ENCODE assay signal across 2 cellular contexts in the genomic region with DNA sequence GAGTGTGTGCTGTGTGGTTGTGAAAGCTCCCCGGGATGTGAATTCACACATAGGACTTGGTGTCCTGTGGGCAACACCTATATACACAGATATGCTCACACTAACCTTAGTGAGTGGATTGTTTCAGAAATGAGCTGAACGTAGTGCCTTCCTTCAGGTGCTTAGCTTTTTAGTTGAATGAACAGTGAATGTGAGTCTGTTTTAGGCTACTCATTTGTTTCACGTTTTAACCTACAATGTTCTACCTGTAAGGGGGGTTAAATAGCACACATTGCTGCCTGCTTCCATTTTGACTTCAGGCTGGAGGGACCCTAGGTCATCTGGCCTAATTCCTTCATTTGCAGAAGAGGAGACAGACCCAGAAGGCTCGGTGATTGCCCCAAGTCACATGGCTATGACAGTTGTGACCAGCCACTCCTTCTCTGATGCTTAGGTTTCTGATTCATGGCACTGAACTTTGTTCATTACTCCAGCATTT.
TF ChIP-seq lines count a peak whose summit lies in the region.

No MANE protein-coding gene starts in this region.

TF ChIP-seq in liver, 16 proteins besides CTCF, POLR2A, EP300 and RAD21:
- TF ChIP-seq FOXA1 (IDR thresholded peaks at IDR 0.05), result no peak
- TF ChIP-seq, protein P1, sequence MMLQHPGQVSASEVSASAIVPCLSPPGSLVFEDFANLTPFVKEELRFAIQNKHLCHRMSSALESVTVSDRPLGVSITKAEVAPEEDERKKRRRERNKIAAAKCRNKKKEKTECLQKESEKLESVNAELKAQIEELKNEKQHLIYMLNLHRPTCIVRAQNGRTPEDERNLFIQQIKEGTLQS (IDR thresholded peaks at IDR 0.05), result no peak
- TF ChIP-seq YY1 (IDR thresholded peaks at IDR 0.05), result no peak
- TF ChIP-seq HNF4A (conservative IDR thresholded peaks at IDR 0.05), result no peak

TF ChIP-seq in HepG2, 621 proteins besides CTCF, POLR2A, EP300 and RAD21:
- no peak for TF ChIP-seq ZNF614 (CRISPR knock-in tag; IDR thresholded peaks at IDR 0.05; ENCODE audit: borderline replicate concordance)
- TF ChIP-seq FOXA1 (IDR thresholded peaks at IDR 0.05), result no peak
- TF ChIP-seq FOXA1 (CRISPR knock-in tag; IDR thresholded peaks at IDR 0.05), result no peak
- no peak for TF ChIP-seq GATAD1 (CRISPR knock-in tag; IDR thresholded peaks at IDR 0.05)
- TF ChIP-seq, protein P2, sequence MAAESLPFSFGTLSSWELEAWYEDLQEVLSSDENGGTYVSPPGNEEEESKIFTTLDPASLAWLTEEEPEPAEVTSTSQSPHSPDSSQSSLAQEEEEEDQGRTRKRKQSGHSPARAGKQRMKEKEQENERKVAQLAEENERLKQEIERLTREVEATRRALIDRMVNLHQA (CRISPR knock-in tag; IDR thresholded peaks at IDR 0.05), result no peak
- no peak for TF ChIP-seq U2AF2 (IDR thresholded peaks at IDR 0.05; ENCODE audit: low read depth, low read length)
- TF ChIP-seq, protein P3, sequence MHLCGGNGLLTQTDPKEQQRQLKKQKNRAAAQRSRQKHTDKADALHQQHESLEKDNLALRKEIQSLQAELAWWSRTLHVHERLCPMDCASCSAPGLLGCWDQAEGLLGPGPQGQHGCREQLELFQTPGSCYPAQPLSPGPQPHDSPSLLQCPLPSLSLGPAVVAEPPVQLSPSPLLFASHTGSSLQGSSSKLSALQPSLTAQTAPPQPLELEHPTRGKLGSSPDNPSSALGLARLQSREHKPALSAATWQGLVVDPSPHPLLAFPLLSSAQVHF (CRISPR knock-in tag; IDR thresholded peaks at IDR 0.05), result no peak
- no peak for TF ChIP-seq HNRNPL (IDR thresholded peaks at IDR 0.05; ENCODE audit: low read depth, low read length)
- TF ChIP-seq XBP1 (CRISPR knock-in tag; IDR thresholded peaks at IDR 0.05), result no peak
- TF ChIP-seq, protein P4, sequence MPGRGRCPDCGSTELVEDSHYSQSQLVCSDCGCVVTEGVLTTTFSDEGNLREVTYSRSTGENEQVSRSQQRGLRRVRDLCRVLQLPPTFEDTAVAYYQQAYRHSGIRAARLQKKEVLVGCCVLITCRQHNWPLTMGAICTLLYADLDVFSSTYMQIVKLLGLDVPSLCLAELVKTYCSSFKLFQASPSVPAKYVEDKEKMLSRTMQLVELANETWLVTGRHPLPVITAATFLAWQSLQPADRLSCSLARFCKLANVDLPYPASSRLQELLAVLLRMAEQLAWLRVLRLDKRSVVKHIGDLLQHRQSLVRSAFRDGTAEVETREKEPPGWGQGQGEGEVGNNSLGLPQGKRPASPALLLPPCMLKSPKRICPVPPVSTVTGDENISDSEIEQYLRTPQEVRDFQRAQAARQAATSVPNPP (CRISPR knock-in tag; IDR thresholded peaks at IDR 0.05), result no peak
- no peak for TF ChIP-seq ZNF138 (CRISPR knock-in tag; IDR thresholded peaks at IDR 0.05; ENCODE audit: low read depth)
- TF ChIP-seq ZNF724P (CRISPR knock-in tag; IDR thresholded peaks at IDR 0.05; ENCODE audit: borderline replicate concordance), result no peak
- TF ChIP-seq STAT5B (CRISPR knock-in tag; IDR thresholded peaks at IDR 0.05), result no peak
- TF ChIP-seq ZNF878 (CRISPR knock-in tag; IDR thresholded peaks at IDR 0.05), result no peak
